In genomic region chr2:235492850-235493344, GRCh38 we compare ENCODE assay signal across 8 cellular contexts. TPM values are rescaled to one million over a fixed set of nuclear protein-coding genes. Genes with fewer than 3 reads are reported as not detected.
A peak's percentile ranks its signal among the peaks of the same experiment; 100 is the strongest.
DNase-seq lines count a peak whose midpoint lies in the region; ATAC-seq and TF ChIP-seq lines count a peak whose summit lies in the region.

No MANE protein-coding gene starts in this region.

- POLR2A ChIA-PET in HEK293T (lab: Yijun Ruan, JAX), result no interaction called here

- peak overlapping the region; percentile 61 to 83 for H3K27ac ChIP-seq in ascending aorta

- intact Hi-C loops in ascending aorta (cut with DNase I), result loop anchor here (2.0 to 10.0 kb wide), 3 partner anchors 60 to 508 kb away; no protein-coding TSS in a partner anchor

- peaks cover 13% of the 10 kb centered on the region for H3K27me3 ChIP-seq in H7 (ENCODE audit: control insufficient read depth, insufficient read depth, low read length)
- no peaks in the 10 kb centered on the region for H3K27me3 ChIP-seq in ascending aorta

- ATAC-seq in stimulated activated effector memory CD8-positive, alpha-beta T cell treated with anti-CD3 and anti-CD28 coated beads, Interleukin-12 subunit alpha, Interleukin-12 subunit beta, amount 100 ng/mL, for 72 hours, result no peak
- ATAC-seq in omental fat pad (ENCODE audit: low FRiP score) (no peak), GM18873 (IDR thresholded peaks at IDR 0.05; ENCODE audit: low FRiP score, unreplicated experiment) (no peak)

- peaks cover 2% of the 10 kb centered on the region for H3K9me3 Mint-ChIP-seq in stimulated activated effector memory CD8-positive, alpha-beta T cell treated with anti-CD3 and anti-CD28 coated beads, Interleukin-12 subunit alpha, Interleukin-12 subunit beta, amount 100 ng/mL, for 72 hours

- peak overlapping the region; percentile 76 for H3K4me3 Mint-ChIP-seq in stimulated activated effector memory CD8-positive, alpha-beta T cell treated with anti-CD3 and anti-CD28 coated beads, Interleukin-12 subunit alpha, Interleukin-12 subunit beta, amount 100 ng/mL, for 72 hours

- TF ChIP-seq CTCF in ascending aorta (IDR thresholded peaks at IDR 0.05) (no peak), omental fat pad (IDR thresholded peaks at IDR 0.05) (no peak)

- H3K4me3 ChIP-seq in H7 (ENCODE audit: insufficient read depth, low read depth, low read length) (peak overlapping the region; percentile 66), ascending aorta (peak overlapping the region; percentile 76 to 84)

- H3K4me1 ChIP-seq in ascending aorta, result peaks cover 3 to 15% of the 10 kb centered on the region in 2 donors

- peaks cover 20% of the 10 kb centered on the region for H3K4me1 Mint-ChIP-seq in stimulated activated effector memory CD8-positive, alpha-beta T cell treated with anti-CD3 and anti-CD28 coated beads, Interleukin-12 subunit alpha, Interleukin-12 subunit beta, amount 100 ng/mL, for 72 hours

- H3K36me3 Mint-ChIP-seq in stimulated activated effector memory CD8-positive, alpha-beta T cell treated with anti-CD3 and anti-CD28 coated beads, Interleukin-12 subunit alpha, Interleukin-12 subunit beta, amount 100 ng/mL, for 72 hours, result no peaks in the 10 kb centered on the region

- CTCF ChIA-PET in HEK293T (lab: Yijun Ruan, JAX), result no interaction called here

- H3K36me3 ChIP-seq in H7 (replicated peaks; ENCODE audit: control insufficient read depth, insufficient read depth, low read length) (no peaks in the 10 kb centered on the region), ascending aorta (no peaks in the 10 kb centered on the region)

- no peak overlapping the region for H3K27ac Mint-ChIP-seq in stimulated activated effector memory CD8-positive, alpha-beta T cell treated with anti-CD3 and anti-CD28 coated beads, Interleukin-12 subunit alpha, Interleukin-12 subunit beta, amount 100 ng/mL, for 72 hours

- DNase-seq in H7 (peak; percentile 74), ascending aorta (ENCODE audit: low spot score in 2 of 2) (no peak), iPS-NIHi11 (ENCODE audit: low spot score) (peak; percentile 37), SW 1271 (lab: John Stamatoyannopoulos, UW) (no peak), HEK293T (ENCODE audit: extremely low spot score) (no peak), omental fat pad (ENCODE audit: low spot score) (no peak)
- no peak for DNase-seq in stimulated activated effector memory CD8-positive, alpha-beta T cell treated with anti-CD3 and anti-CD28 coated beads, Interleukin-12 subunit alpha, Interleukin-12 subunit beta, amount 100 ng/mL, for 72 hours (ENCODE audit: low spot score in 2 of 2)

- H3K9me3 ChIP-seq in ascending aorta, result no peaks in the 10 kb centered on the region

TF ChIP-seq in HEK293T, 16 proteins besides CTCF, POLR2A, EP300 and RAD21:
- TF ChIP-seq FOXA1 (IDR thresholded peaks at IDR 0.05) (no peak), LEF1 (IDR thresholded peaks at IDR 0.05; ENCODE audit: borderline replicate concordance) (no peak), ELF4 (IDR thresholded peaks at IDR 0.05) (no peak), FOXK2 (IDR thresholded peaks at IDR 0.05) (no peak), HDGF (IDR thresholded peaks at IDR 0.05; ENCODE audit: borderline replicate concordance) (no peak), CTBP1 (IDR thresholded peaks at IDR 0.05; ENCODE audit: borderline replicate concordance) (no peak), L3MBTL2 (conservative IDR thresholded peaks at IDR 0.05) (no peak), ZNF384 (IDR thresholded peaks at IDR 0.05) (no peak), SP1 (IDR thresholded peaks at IDR 0.05) (no peak), FOXM1 (IDR thresholded peaks at IDR 0.05; ENCODE audit: borderline replicate concordance) (no peak)

RNA-seq across cellular contexts. Expression of gene AGAP1, which starts 0.9 kb away (rescaled TPM):
- total RNA-seq in H7 (2014; rRNA removed; shearing (Covaris generic)), result 12.6 and 17.1 TPM in 2 replicates
- 19.7 TPM for total RNA-seq in ascending aorta
- total RNA-seq in omental fat pad, result 10 to 100 TPM; 15.5 to 24.3 (median 16.2) TPM

Comparison
In these comparisons a context has a peak if more than half of its experiments do, and no peak if none do; other contexts are left out.
1. DNase-seq: peak in H7 (single experiment) and iPS-NIHi11 (single experiment); none in ascending aorta (0 of 2), stimulated activated effector memory CD8-positive, alpha-beta T cell treated with anti-CD3 and anti-CD28 coated beads, Interleukin-12 subunit alpha, Interleukin-12 subunit beta, amount 100 ng/mL, for 72 hours (0 of 2), SW 1271 (0 of 2), HEK293T (single experiment) and omental fat pad (single experiment).